22 cellular contexts compared by ENCODE assay signal in genomic region chr11:69252494-69252845, GRCh38. TPM values are rescaled to one million over a fixed set of nuclear protein-coding genes. Genes with fewer than 3 reads are reported as not detected.
DNase-seq lines count a peak whose midpoint lies in the region; ATAC-seq, FAIRE-seq and TF ChIP-seq lines count a peak whose summit lies in the region.
"Had no signal": no experiment of that assay in that cellular context is flagged by ENCODE, and none has a peak within 500 bp of the region (broad histone marks: within the 10 kb centered on the region; RNA-seq: fewer than 3 reads in every experiment).

No MANE protein-coding gene starts in this region.

- peak; percentile 3 for DNase-seq in Right ventricle myocardium inferior (ENCODE audit: missing footprints)
- DNase-seq in right atrium auricular region (ENCODE audit: low spot score), result no peak
- peak; percentile 21 for DNase-seq in sciatic nerve (ENCODE audit: low spot score)
- no peak for DNase-seq in HepG2 (ENCODE audit: low spot score)
- no peak for DNase-seq in NCI-H2081 (lab: John Stamatoyannopoulos, UW)
- no peak for DNase-seq in cerebellar nuclear complex (lab: John Stamatoyannopoulos, UW)
- no peak for DNase-seq in activated T-helper 2 cell treated with anti-CD3 and anti-CD28 coated beads, Interferon-gamma antibody, Interleukin-2, Interleukin-4, amounts not matched to agents 10 μg/mL and 5 μg/mL and 100 μg/mL, durations not matched to agents 14 hours and 24 hours and 36 hours (ENCODE audit: low spot score)
- DNase-seq: 8988T; CD8-positive, alpha-beta T cell; DND-41; GDM1; GOT3; NCI-H1092; NCI-H510A treated with DMSO at 0.1 percent for 48 hours; NCI-H82; Right ventricle myocardium superior had no signal

- 39% methylated on average over 4 of the region's 9 CpGs for WGBS in HepG2 (ENCODE audit: low lambda C conversion rate)

- no TSS peak for BruUV-seq in HepG2 (replicated peaks; lab: Mats Ljungman, UMichigan)

- H3K36me3 Mint-ChIP-seq in activated T-helper 2 cell treated with anti-CD3 and anti-CD28 coated beads, Interferon-gamma antibody, Interleukin-2, Interleukin-4, amounts not matched to agents 10 μg/mL and 5 μg/mL and 100 μg/mL, durations not matched to agents 14 hours and 24 hours and 36 hours (ENCODE audit: low read depth), result no peaks in the 10 kb centered on the region
- H3K36me3 Mint-ChIP-seq: CD8-positive, alpha-beta T cell had no signal

- peaks cover 28% of the 10 kb centered on the region for H3K9me3 Mint-ChIP-seq in activated T-helper 2 cell treated with anti-CD3 and anti-CD28 coated beads, Interferon-gamma antibody, Interleukin-2, Interleukin-4, amounts not matched to agents 10 μg/mL and 5 μg/mL and 100 μg/mL, durations not matched to agents 14 hours and 24 hours and 36 hours

- peaks cover 4% of the 10 kb centered on the region for H3K27me3 Mint-ChIP-seq in activated T-helper 2 cell treated with anti-CD3 and anti-CD28 coated beads, Interferon-gamma antibody, Interleukin-2, Interleukin-4, amounts not matched to agents 10 μg/mL and 5 μg/mL and 100 μg/mL, durations not matched to agents 14 hours and 24 hours and 36 hours (ENCODE audit: low read depth)

- H3K36me3 ChIP-seq in right atrium auricular region, result no peaks in the 10 kb centered on the region
- H3K36me3 ChIP-seq in HepG2 (replicated peaks in 1 of 2; ENCODE audit: control insufficient read depth in 1 of 2, insufficient read depth in 2 of 2, low read length in 2 of 2), result no peaks in the 10 kb centered on the region
- H3K36me3 ChIP-seq: BLaER1, MG63 had no signal

- no peak overlapping the region for H3K27ac Mint-ChIP-seq in activated T-helper 2 cell treated with anti-CD3 and anti-CD28 coated beads, Interferon-gamma antibody, Interleukin-2, Interleukin-4, amounts not matched to agents 10 μg/mL and 5 μg/mL and 100 μg/mL, durations not matched to agents 14 hours and 24 hours and 36 hours
- H3K27ac Mint-ChIP-seq: CD8-positive, alpha-beta T cell had no signal

- H3K27ac ChIP-seq in right atrium auricular region, result no peak overlapping the region
- no peak overlapping the region for H3K27ac ChIP-seq in HepG2 (ENCODE audit: extremely low read length, insufficient read depth, low read length)
- H3K27ac ChIP-seq: BLaER1, SK-N-MC had no signal

- POLR2A ChIA-PET in HepG2 (lab: Yijun Ruan, JAX), result interaction anchor here (0.5 kb wide), 1 partner anchor 12 kb away, joined by 5 read pairs; no protein-coding TSS in a partner anchor

- H3K9me3 ChIP-seq in right atrium auricular region (peaks cover 0 to 13% of the 10 kb centered on the region in 2 donors), HepG2 (ENCODE audit: low read length) (peaks cover 9% of the 10 kb centered on the region)

- in situ Hi-C loops in HepG2 (cut with HindIII; ENCODE audit: extremely low pct_ligation_motif_present, low pct_unique_long_range_greater_than_20kb), result no loop called here

- ATAC-seq in Right ventricle myocardium inferior, result no peak
- peak; percentile 71 for ATAC-seq in esophagus mucosa
- ATAC-seq in sciatic nerve, result no peak
- no peak for ATAC-seq in HepG2
- ATAC-seq: CD8-positive, alpha-beta T cell had no signal

- no peak for TF ChIP-seq EP300 in HepG2 (IDR thresholded peaks at IDR 0.05; ENCODE audit: low read depth in 2 of 2, low read length in 2 of 2)
- TF ChIP-seq EP300 in HepG2 (CRISPR knock-in tag; IDR thresholded peaks at IDR 0.05; ENCODE audit: borderline replicate concordance), result no peak

- no peak overlapping the region for H3K9ac ChIP-seq in HepG2 (ENCODE audit: insufficient read depth, low read depth, low read length)
- H3K9ac ChIP-seq: BLaER1 had no signal

- H3K4me3 ChIP-seq in right atrium auricular region, result no peak overlapping the region
- no peak overlapping the region for H3K4me3 ChIP-seq in HepG2 (replicated peaks in 1 of 3; ENCODE audit: insufficient read depth in 1 of 3, low read depth in 2 of 3, low read length in 3 of 3)
- H3K4me3 ChIP-seq: BLaER1, MG63, SK-N-MC had no signal

- no peak for FAIRE-seq in HepG2 (lab: Jason Lieb, UNC)
- FAIRE-seq: GM12891, GM18507 had no signal

- no peaks in the 10 kb centered on the region for H4K20me1 ChIP-seq in HepG2 (ENCODE audit: insufficient read depth, low read length)
- H4K20me1 ChIP-seq: BLaER1 had no signal

- TF ChIP-seq CTCF in right atrium auricular region (IDR thresholded peaks at IDR 0.05) (no peak), HepG2 (CRISPR knock-in tag; IDR thresholded peaks at IDR 0.05) (no peak)

- H3K4me1 ChIP-seq in right atrium auricular region, result no peaks in the 10 kb centered on the region
- H3K4me1 ChIP-seq in HepG2 (ENCODE audit: insufficient read depth, low read length), result peaks cover 10% of the 10 kb centered on the region; the same call in 1 of the 2 replicates
- H3K4me1 ChIP-seq: BLaER1 had no signal

- H3K4me2 ChIP-seq in HepG2 (ENCODE audit: low read depth, low read length), result no peak overlapping the region
- H3K4me2 ChIP-seq: BLaER1 had no signal

- no peaks in the 10 kb centered on the region for H3K4me1 Mint-ChIP-seq in activated T-helper 2 cell treated with anti-CD3 and anti-CD28 coated beads, Interferon-gamma antibody, Interleukin-2, Interleukin-4, amounts not matched to agents 10 μg/mL and 5 μg/mL and 100 μg/mL, durations not matched to agents 14 hours and 24 hours and 36 hours (ENCODE audit: low read depth)

- intact Hi-C loops in Right ventricle myocardium inferior (cut with DNase I) (loop anchor here (10.0 kb wide), 1 partner anchor 108 kb away; no protein-coding TSS in a partner anchor), sciatic nerve (cut with DNase I) (no loop called here), HepG2 (cut with micrococcal nuclease; ENCODE audit: unreplicated experiment) (no loop called here)
- intact Hi-C loops in activated T-helper 2 cell treated with anti-CD3 and anti-CD28 coated beads, Interferon-gamma antibody, Interleukin-2, Interleukin-4, amounts not matched to agents 10 μg/mL and 5 μg/mL and 100 μg/mL, durations not matched to agents 14 hours and 24 hours and 36 hours (cut with micrococcal nuclease), result no loop called here

- no peak for TF ChIP-seq RAD21 in HepG2 (CRISPR knock-in tag; IDR thresholded peaks at IDR 0.05)

- no peak overlapping the region for H2AFZ ChIP-seq in HepG2 (ENCODE audit: low read length)

- no peaks in the 10 kb centered on the region for H3K79me2 ChIP-seq in HepG2 (ENCODE audit: insufficient read depth, low read length)

- no peaks in the 10 kb centered on the region for H3K27me3 ChIP-seq in right atrium auricular region
- H3K27me3 ChIP-seq in HepG2 (ENCODE audit: control insufficient read depth in 1 of 2, insufficient read depth in 2 of 2, low read length in 2 of 2), result peaks cover 10 to 52% of the 10 kb centered on the region in 2 experiments; a peak in 4 of 5 replicates
- H3K27me3 ChIP-seq: BLaER1, MG63 had no signal

- CTCF ChIA-PET in HepG2 (lab: Yijun Ruan, JAX; ENCODE audit: low intra/inter-chr PET ratio, low total read pairs), result no interaction called here

- H3K4me3 Mint-ChIP-seq in activated T-helper 2 cell treated with anti-CD3 and anti-CD28 coated beads, Interferon-gamma antibody, Interleukin-2, Interleukin-4, amounts not matched to agents 10 μg/mL and 5 μg/mL and 100 μg/mL, durations not matched to agents 14 hours and 24 hours and 36 hours (ENCODE audit: low read depth), result no peak overlapping the region
- H3K4me3 Mint-ChIP-seq: CD8-positive, alpha-beta T cell had no signal

- no peak for TF ChIP-seq POLR2A in HepG2 (IDR thresholded peaks at IDR 0.05; ENCODE audit: insufficient read depth in 1 of 2, low read depth in 2 of 2, low read length in 2 of 2)

TF ChIP-seq in HepG2, 621 proteins besides CTCF, POLR2A, EP300 and RAD21:
- no peak for TF ChIP-seq ZSCAN9 (CRISPR knock-in tag; IDR thresholded peaks at IDR 0.05; ENCODE audit: borderline replicate concordance)

RNA-seq across cellular contexts. Expression of gene MYEOV, which starts 41.5 kb away (rescaled TPM):
- total RNA-seq in Right ventricle myocardium inferior (not detected), right atrium auricular region (under 1 TPM in 1 of 2 donors, not detected in 1; 0.12 TPM), esophagus mucosa (4.7 TPM), sciatic nerve (1.2 TPM), HepG2 (2016; rRNA removed; fragmentation: Illumina TruSeq; extraction: Trizol) (0.17 and 0.33 TPM in 2 replicates)
- total RNA-seq in HepG2 (2016; cell fraction: cytosol; rRNA removed; fragmentation: Illumina TruSeq; extraction: Trizol; ENCODE audit: low read depth), result 0.40 TPM in 1 of 2 replicates, not detected in the other
- total RNA-seq in HepG2 (2016; cell fraction: insoluble cytoplasmic fraction; rRNA removed; fragmentation: Illumina TruSeq; extraction: Trizol), result 0.30 and 0.54 TPM in 2 replicates
- 0.28 and 0.34 TPM in 2 replicates for total RNA-seq in HepG2 (2016; cell fraction: membrane; rRNA removed; fragmentation: Illumina TruSeq; extraction: Trizol)
- total RNA-seq in HepG2 (2016; cell fraction: nucleus; rRNA removed; fragmentation: Illumina TruSeq; extraction: Trizol), result 0.28 and 0.60 TPM in 2 replicates
- polyA plus RNA-seq in HepG2 (2011; rRNA removed), result 1.6 and 1.8 TPM in 2 replicates
- polyA plus RNA-seq in HepG2 (2011; cell fraction: cytosol; rRNA removed), result 1.0 and 1.6 TPM in 2 replicates
- polyA plus RNA-seq in HepG2 (2011; cell fraction: nucleus; rRNA removed), result 1.6 and 2.7 TPM in 2 replicates
- polyA plus RNA-seq in HepG2 (2012), result 0.12 and 0.20 TPM in 2 replicates
- 0.37 and 0.49 TPM in 2 replicates for polyA plus RNA-seq in HepG2 (2016; cell fraction: cytosol; fragmentation: Illumina TruSeq; extraction: Trizol; ENCODE audit: low read depth)
- polyA plus RNA-seq in HepG2 (2016; cell fraction: insoluble cytoplasmic fraction; fragmentation: Illumina TruSeq; extraction: Trizol; ENCODE audit: low read depth), result 0.14 and 0.45 TPM in 2 replicates
- polyA plus RNA-seq in HepG2 (2016; cell fraction: membrane; fragmentation: Illumina TruSeq; extraction: Trizol; ENCODE audit: low read depth), result 0.34 and 0.61 TPM in 2 replicates
- 0.39 TPM in 1 of 2 replicates, not detected in the other for polyA plus RNA-seq in HepG2 (2016; cell fraction: nucleus; fragmentation: Illumina TruSeq; extraction: Trizol; ENCODE audit: insufficient read depth, low read depth)
- 0.58 and 2.6 TPM in 2 replicates for polyA minus RNA-seq in HepG2 (2011; rRNA and poly(A)+ RNA removed; ENCODE audit: low replicate concordance)
- 0.35 and 0.79 TPM in 2 replicates for polyA minus RNA-seq in HepG2 (2011; cell fraction: cytosol; rRNA and poly(A)+ RNA removed)
- polyA minus RNA-seq in HepG2 (2011; cell fraction: nucleus; rRNA and poly(A)+ RNA removed), result 1.8 and 1.9 TPM in 2 replicates
- total RNA-seq in activated T-helper 2 cell treated with anti-CD3 and anti-CD28 coated beads, Interferon-gamma antibody, Interleukin-2, Interleukin-4, amounts not matched to agents 10 μg/mL and 5 μg/mL and 100 μg/mL, durations not matched to agents 14 hours and 24 hours and 36 hours, result 0.09 TPM in 1 of 2 replicates, not detected in the other
- total RNA-seq: Right ventricle myocardium superior had no signal

Comparison
In these comparisons a context has a peak if more than half of its experiments do, and no peak if none do; other contexts are left out.
1. DNase-seq: peak in Right ventricle myocardium inferior (single experiment) and sciatic nerve (single experiment); none in right atrium auricular region (single experiment), HepG2 (single experiment), NCI-H2081 (0 of 2), cerebellar nuclear complex (0 of 2) and activated T-helper 2 cell treated with anti-CD3 and anti-CD28 coated beads, Interferon-gamma antibody, Interleukin-2, Interleukin-4, amounts not matched to agents 10 μg/mL and 5 μg/mL and 100 μg/mL, durations not matched to agents 14 hours and 24 hours and 36 hours (single experiment).